24 cellular contexts compared by ENCODE assay signal in genomic region chr15:99493461-99493860, GRCh38.
DNase-seq lines count a peak whose midpoint lies in the region; TF ChIP-seq lines count a peak whose summit lies in the region.
"Had no signal": no experiment of that assay in that cellular context is flagged by ENCODE, and none has a peak within 500 bp of the region (broad histone marks: within the 10 kb centered on the region; RNA-seq: fewer than 3 reads in every experiment).

No MANE protein-coding gene starts in this region.

- no peak overlapping the region for H4K91ac ChIP-seq in neuronal stem cell (ENCODE audit: low read depth, low read length, poor library complexity)

- H3K23ac ChIP-seq in neuronal stem cell (ENCODE audit: low read depth, low read length, poor library complexity): no peak overlapping the region

- no peak overlapping the region for H2BK120ac ChIP-seq in neuronal stem cell (ENCODE audit: low read depth, low read length)

- peak overlapping the region; percentile 36 for H3K18ac ChIP-seq in neuronal stem cell (ENCODE audit: low read length)

- H3K14ac ChIP-seq in neuronal stem cell (ENCODE audit: low read length): no peak overlapping the region

- H3K9me3 ChIP-seq in left ventricle myocardium inferior (replicated peaks) (no peaks in the 10 kb centered on the region), neuronal stem cell (replicated peaks in 1 of 2; ENCODE audit: control insufficient read depth in 2 of 2, insufficient read depth in 1 of 2, low read depth in 1 of 2, low read length in 2 of 2) (peaks cover 0 to 2% of the 10 kb centered on the region in 2 donors)
- H3K9me3 ChIP-seq: BE2C had no signal

- H2BK12ac ChIP-seq in neuronal stem cell (ENCODE audit: low read length): no peak overlapping the region

- H3K27me3 ChIP-seq in left ventricle myocardium inferior (ENCODE audit: low read depth): no peaks in the 10 kb centered on the region
- H3K27me3 ChIP-seq in neuronal stem cell (ENCODE audit: control insufficient read depth in 3 of 3, insufficient read depth in 3 of 3, low read depth in 1 of 3, low read length in 3 of 3): no peaks in the 10 kb centered on the region
- H3K27me3 ChIP-seq: BE2C, BLaER1 had no signal

- H3K9ac ChIP-seq in neuronal stem cell (ENCODE audit: low read depth, low read length, poor library complexity): no peak overlapping the region
- H3K9ac ChIP-seq: BLaER1 had no signal

- H3K4me3 ChIP-seq in left ventricle myocardium inferior (no peak overlapping the region), neuronal stem cell (ENCODE audit: low read length in 2 of 2) (no peak overlapping the region)
- H3K4me3 ChIP-seq: BLaER1, GM12878 had no signal

- TF ChIP-seq CTCF in left ventricle myocardium inferior (IDR thresholded peaks at IDR 0.05; ENCODE audit: borderline replicate concordance) (no peak), nephron (IDR thresholded peaks at IDR 0.05; ENCODE audit: unreplicated experiment in 3 of 3) (no peak)

- H3K4me1 ChIP-seq in left ventricle myocardium inferior (peaks cover 12% of the 10 kb centered on the region), neuronal stem cell (ENCODE audit: control insufficient read depth in 2 of 2, insufficient read depth in 1 of 2, low read depth in 1 of 2, low read length in 2 of 2) (peaks cover 0 to 3% of the 10 kb centered on the region in 2 donors)
- H3K4me1 ChIP-seq: BE2C had no signal

- H3K36me3 Mint-ChIP-seq in nephron (ENCODE audit: low read depth): no peaks in the 10 kb centered on the region
- H3K36me3 Mint-ChIP-seq in T-helper 2 cell treated with Interferon-gamma antibody and Interleukin-4, amounts not matched to agents 5 μg/mL and 100 μg/mL, for 36 hours (ENCODE audit: low read depth): no peaks in the 10 kb centered on the region
- H3K36me3 Mint-ChIP-seq: CD4-positive, alpha-beta memory T cell; CD8-positive, alpha-beta memory T cell had no signal

- H3K4ac ChIP-seq in neuronal stem cell (ENCODE audit: low read length): no peak overlapping the region

- H2BK15ac ChIP-seq in neuronal stem cell (ENCODE audit: low read length): no peak overlapping the region

- no peak overlapping the region for H3K4me2 ChIP-seq in neuronal stem cell (ENCODE audit: insufficient read depth, low read length, poor library complexity, severe bottlenecking)
- H3K4me2 ChIP-seq: BLaER1 had no signal

- no peak overlapping the region for H2BK5ac ChIP-seq in neuronal stem cell (ENCODE audit: low read length)

- peaks cover 8% of the 10 kb centered on the region for H3K9me3 Mint-ChIP-seq in nephron
- peaks cover 7% of the 10 kb centered on the region for H3K9me3 Mint-ChIP-seq in T-helper 2 cell treated with Interferon-gamma antibody and Interleukin-4, amounts not matched to agents 5 μg/mL and 100 μg/mL, for 36 hours
- H3K9me3 Mint-ChIP-seq: CD8-positive, alpha-beta memory T cell had no signal

- intact Hi-C loops in cardiac septum (cut with DNase I) (no loop called here), left ventricle myocardium inferior (cut with micrococcal nuclease) (no loop called here)

- H3K27ac ChIP-seq in left ventricle myocardium inferior (replicated peaks) (no peak overlapping the region), neuronal stem cell (replicated peaks; ENCODE audit: low read length) (no peak overlapping the region)
- H3K27ac ChIP-seq: BLaER1 had no signal

- H3K4me3 Mint-ChIP-seq in nephron: no peak overlapping the region
- no peak overlapping the region for H3K4me3 Mint-ChIP-seq in T-helper 2 cell treated with Interferon-gamma antibody and Interleukin-4, amounts not matched to agents 5 μg/mL and 100 μg/mL, for 36 hours
- H3K4me3 Mint-ChIP-seq: CD14-positive monocyte; CD4-positive, alpha-beta memory T cell; CD4-positive, CD25-positive, alpha-beta regulatory T cell; CD8-positive, alpha-beta memory T cell had no signal

- peak overlapping the region in 2 of 3 experiments; percentile 64 to 70 for H3K27ac Mint-ChIP-seq in nephron
- H3K27ac Mint-ChIP-seq in T-helper 2 cell treated with Interferon-gamma antibody and Interleukin-4, amounts not matched to agents 5 μg/mL and 100 μg/mL, for 36 hours: no peak overlapping the region
- H3K27ac Mint-ChIP-seq: CD14-positive monocyte; CD4-positive, alpha-beta memory T cell; CD4-positive, CD25-positive, alpha-beta regulatory T cell; CD8-positive, alpha-beta memory T cell had no signal

- H3K27me3 Mint-ChIP-seq in nephron (ENCODE audit: low read depth): peaks cover 3% of the 10 kb centered on the region
- H3K27me3 Mint-ChIP-seq in T-helper 2 cell treated with Interferon-gamma antibody and Interleukin-4, amounts not matched to agents 5 μg/mL and 100 μg/mL, for 36 hours (ENCODE audit: low read depth): peaks cover 3% of the 10 kb centered on the region

- no peaks in the 10 kb centered on the region for H3K79me1 ChIP-seq in neuronal stem cell (ENCODE audit: low read depth, low read length)

- WGBS in neuronal stem cell (ENCODE audit: extremely low coverage in 2 of 2, insufficient read length in 2 of 2, insufficient replicate concordance in 1 of 2), 2 donors: no CpG with 5 or more reads among the region's 11 CpGs

- no peak overlapping the region for H2AFZ ChIP-seq in neuronal stem cell (ENCODE audit: low read length)

- H4K8ac ChIP-seq in neuronal stem cell (ENCODE audit: low read depth, low read length): no peak overlapping the region

- DNase-seq in cardiac septum (ENCODE audit: low spot score) (peak; percentile 64), left ventricle myocardium inferior (no peak), neuronal stem cell (ENCODE audit: low spot score) (no peak), cerebellar cortex (ENCODE audit: low spot score) (no peak)
- no peak for DNase-seq in T-helper 2 cell treated with Interferon-gamma antibody and Interleukin-4, amounts not matched to agents 5 μg/mL and 100 μg/mL, for 36 hours (ENCODE audit: low spot score)
- DNase-seq: 8988T; ACHN; BE2C; C1 segment of cervical spinal cord; CD4-positive, alpha-beta memory T cell; CD4-positive, CD25-positive, alpha-beta regulatory T cell; CD8-positive, alpha-beta memory T cell; COR-L47; DMS 273 treated with DMSO at 0.1 percent for 48 hours; DMS153; DMS53; DMS79; DND-41; EL; GDM1 had no signal

- H3K36me3 ChIP-seq in left ventricle myocardium inferior: no peaks in the 10 kb centered on the region
- no peaks in the 10 kb centered on the region for H3K36me3 ChIP-seq in neuronal stem cell (replicated peaks in 1 of 2; ENCODE audit: control insufficient read depth in 2 of 2, insufficient read depth in 2 of 2, low read length in 2 of 2)
- H3K36me3 ChIP-seq: BE2C had no signal

- no peak overlapping the region for H2AK5ac ChIP-seq in neuronal stem cell (ENCODE audit: low read depth, low read length)

- peaks cover 12% of the 10 kb centered on the region for H3K4me1 Mint-ChIP-seq in nephron
- H3K4me1 Mint-ChIP-seq in T-helper 2 cell treated with Interferon-gamma antibody and Interleukin-4, amounts not matched to agents 5 μg/mL and 100 μg/mL, for 36 hours (ENCODE audit: low read depth): peaks cover 12% of the 10 kb centered on the region
